In the genomic region with DNA sequence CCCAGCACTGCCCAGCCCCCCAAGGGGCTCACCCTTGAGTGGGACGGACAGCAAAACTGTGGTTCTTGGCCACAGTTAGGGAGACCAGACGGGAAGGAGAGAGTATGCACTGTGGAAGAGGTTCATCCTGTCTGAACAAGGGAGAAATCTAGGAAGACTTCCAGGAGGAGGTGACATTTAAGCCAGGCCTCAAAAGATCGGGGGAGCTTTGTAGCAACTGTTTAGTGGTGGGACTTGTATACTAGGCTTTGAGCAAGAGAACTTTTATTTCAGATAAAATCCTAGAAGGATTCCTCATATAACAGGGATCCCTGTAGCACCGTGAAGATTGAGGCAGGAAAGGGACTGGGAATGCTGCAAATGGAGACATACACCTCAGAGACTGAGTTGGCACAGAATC, we compare ENCODE assay signal across 25 cellular contexts. TPM values are rescaled to one million over a fixed set of nuclear protein-coding genes. Genes with fewer than 3 reads are reported as not detected.
DNase-seq lines count a peak whose midpoint lies in the region; ATAC-seq, FAIRE-seq and TF ChIP-seq lines count a peak whose summit lies in the region.
"Had no signal": no experiment of that assay in that cellular context is flagged by ENCODE, and none has a peak within 500 bp of the region (broad histone marks: within the 10 kb centered on the region; RNA-seq: fewer than 3 reads in every experiment).

No MANE protein-coding gene starts in this region.

- H3K36me3 Mint-ChIP-seq in astrocyte (ENCODE audit: low read depth, unreplicated experiment), result peaks cover 18% of the 10 kb centered on the region
- peaks cover 5 to 9% (median 8%) of the 10 kb centered on the region in 5 donors for H3K36me3 Mint-ChIP-seq in naive thymus-derived CD4-positive, alpha-beta T cell
- peaks cover 17% of the 10 kb centered on the region for H3K36me3 Mint-ChIP-seq in activated T-helper 2 cell treated with anti-CD3 and anti-CD28 coated beads, Interferon-gamma antibody, Interleukin-2, Interleukin-4, amounts not matched to agents 10 μg/mL and 5 μg/mL and 100 μg/mL, durations not matched to agents 14 hours and 24 hours and 36 hours (ENCODE audit: low read depth)

- H3K27ac ChIP-seq in right cardiac atrium (ENCODE audit: low read length) (peak overlapping the region; percentile 74), astrocyte (ENCODE audit: low read depth, low read length) (no peak overlapping the region)
- no peak overlapping the region for H3K27ac ChIP-seq in naive thymus-derived CD4-positive, alpha-beta T cell (ENCODE audit: low read depth, low read length)
- H3K27ac ChIP-seq: brain microvascular endothelial cell, colonic mucosa, lower lobe of right lung, SJCRH30, testis had no signal

- no peak for FAIRE-seq in astrocyte (lab: Jason Lieb, UNC)
- FAIRE-seq: frontal cortex, islet of Langerhans, small intestine had no signal

- H3K36me3 ChIP-seq in astrocyte (ENCODE audit: insufficient read depth, low read length), result peaks cover 9% of the 10 kb centered on the region
- peaks cover 0 to 32% (median 0%) of the 10 kb centered on the region in 3 experiments for H3K36me3 ChIP-seq in naive thymus-derived CD4-positive, alpha-beta T cell (ENCODE audit: control insufficient read depth in 2 of 3, insufficient read depth in 3 of 3, low read length in 3 of 3)
- H3K36me3 ChIP-seq: colonic mucosa had no signal

- no peak for TF ChIP-seq CTCF in astrocyte (IDR thresholded peaks at IDR 0.05; ENCODE audit: insufficient read depth, low read depth, low read length)

- no peaks in the 10 kb centered on the region for H3K9me3 Mint-ChIP-seq in astrocyte (ENCODE audit: unreplicated experiment)
- H3K9me3 Mint-ChIP-seq in naive thymus-derived CD4-positive, alpha-beta T cell, result no peaks in the 10 kb centered on the region
- H3K9me3 Mint-ChIP-seq in activated T-helper 2 cell treated with anti-CD3 and anti-CD28 coated beads, Interferon-gamma antibody, Interleukin-2, Interleukin-4, amounts not matched to agents 10 μg/mL and 5 μg/mL and 100 μg/mL, durations not matched to agents 14 hours and 24 hours and 36 hours, result no peaks in the 10 kb centered on the region
- H3K9me3 Mint-ChIP-seq: CD14-positive monocyte had no signal

- H3K27ac Mint-ChIP-seq in astrocyte (ENCODE audit: unreplicated experiment), result peak overlapping the region; percentile 53
- H3K27ac Mint-ChIP-seq in naive thymus-derived CD4-positive, alpha-beta T cell, result peak overlapping the region in 7 of 9 donors; percentile 13 to 78 (median 52)
- no peak overlapping the region for H3K27ac Mint-ChIP-seq in activated T-helper 2 cell treated with anti-CD3 and anti-CD28 coated beads, Interferon-gamma antibody, Interleukin-2, Interleukin-4, amounts not matched to agents 10 μg/mL and 5 μg/mL and 100 μg/mL, durations not matched to agents 14 hours and 24 hours and 36 hours
- H3K27ac Mint-ChIP-seq: activated CD4-positive, alpha-beta T cell treated with anti-CD3 and anti-CD28 coated beads for 36 hours had no signal

- DNase-seq in right cardiac atrium (no peak), Right ventricle myocardium superior (no peak), astrocyte (ENCODE audit: low read depth) (no peak), NCI-H1436 treated with DMSO at 0.1 percent for 48 hours (lab: John Stamatoyannopoulos, UW) (no peak)
- DNase-seq in naive thymus-derived CD4-positive, alpha-beta T cell, result no peak
- DNase-seq in activated T-helper 2 cell treated with anti-CD3 and anti-CD28 coated beads, Interferon-gamma antibody, Interleukin-2, Interleukin-4, amounts not matched to agents 10 μg/mL and 5 μg/mL and 100 μg/mL, durations not matched to agents 14 hours and 24 hours and 36 hours (ENCODE audit: low spot score), result no peak
- DNase-seq: activated CD4-positive, alpha-beta T cell treated with anti-CD3 and anti-CD28 coated beads for 36 hours; brain microvascular endothelial cell; colonic mucosa; EL; esophagus squamous epithelium; lower lobe of right lung; mucosa of descending colon; NCI-H1092; NCI-H187 treated with DMSO at 0.1 percent for 48 hours; NCI-H526 treated with DMSO at 0.1 percent for 48 hours; psoas muscle; small intestine; testis had no signal

- peak overlapping the region; percentile 70 for H3K4me3 Mint-ChIP-seq in astrocyte (ENCODE audit: unreplicated experiment)
- no peak overlapping the region for H3K4me3 Mint-ChIP-seq in naive thymus-derived CD4-positive, alpha-beta T cell
- no peak overlapping the region for H3K4me3 Mint-ChIP-seq in activated T-helper 2 cell treated with anti-CD3 and anti-CD28 coated beads, Interferon-gamma antibody, Interleukin-2, Interleukin-4, amounts not matched to agents 10 μg/mL and 5 μg/mL and 100 μg/mL, durations not matched to agents 14 hours and 24 hours and 36 hours (ENCODE audit: low read depth)
- H3K4me3 Mint-ChIP-seq: activated CD4-positive, alpha-beta T cell treated with anti-CD3 and anti-CD28 coated beads for 36 hours; CD14-positive monocyte had no signal

- H3K4me2 ChIP-seq in astrocyte (ENCODE audit: low read length), result no peak overlapping the region

- intact Hi-C loops in right cardiac atrium (cut with DNase I) (no loop called here), Right ventricle myocardium superior (cut with DNase I) (no loop called here)
- intact Hi-C loops in naive thymus-derived CD4-positive, alpha-beta T cell (cut with micrococcal nuclease), result no loop called here
- intact Hi-C loops in activated T-helper 2 cell treated with anti-CD3 and anti-CD28 coated beads, Interferon-gamma antibody, Interleukin-2, Interleukin-4, amounts not matched to agents 10 μg/mL and 5 μg/mL and 100 μg/mL, durations not matched to agents 14 hours and 24 hours and 36 hours (cut with micrococcal nuclease), result no loop called here

- 69% methylated on average over 4 of the region's 4 CpGs for WGBS in right cardiac atrium

- H3K9me3 ChIP-seq in right cardiac atrium (ENCODE audit: control insufficient read depth, low read length) (no peaks in the 10 kb centered on the region), astrocyte (ENCODE audit: insufficient read depth, low read depth, low read length) (no peaks in the 10 kb centered on the region)
- no peaks in the 10 kb centered on the region for H3K9me3 ChIP-seq in naive thymus-derived CD4-positive, alpha-beta T cell (ENCODE audit: control insufficient read depth in 2 of 3, low read length in 3 of 3)
- H3K9me3 ChIP-seq: colonic mucosa, esophagus squamous epithelium, lower lobe of right lung, mucosa of descending colon, psoas muscle, SJCRH30, testis had no signal

- no peaks in the 10 kb centered on the region for H3K27me3 ChIP-seq in right cardiac atrium (ENCODE audit: control insufficient read depth, insufficient read depth)
- H3K27me3 ChIP-seq in astrocyte (ENCODE audit: insufficient read depth, low read length), result no peaks in the 10 kb centered on the region
- H3K27me3 ChIP-seq in naive thymus-derived CD4-positive, alpha-beta T cell (ENCODE audit: control insufficient read depth in 2 of 2, insufficient read depth in 2 of 2, low read length in 2 of 2), result no peaks in the 10 kb centered on the region
- H3K27me3 ChIP-seq: brain microvascular endothelial cell, colonic mucosa, esophagus squamous epithelium, SJCRH30, testis had no signal

- peaks cover 56% of the 10 kb centered on the region for H4K20me1 ChIP-seq in astrocyte (ENCODE audit: insufficient read depth, low read length)

- H3K4me1 ChIP-seq in right cardiac atrium (ENCODE audit: control insufficient read depth, insufficient read depth, low read length), result no peaks in the 10 kb centered on the region
- peaks cover 5% of the 10 kb centered on the region for H3K4me1 ChIP-seq in astrocyte (ENCODE audit: insufficient read depth, low read length)
- H3K4me1 ChIP-seq in naive thymus-derived CD4-positive, alpha-beta T cell (ENCODE audit: control insufficient read depth in 2 of 2, insufficient read depth in 2 of 2, low read length in 2 of 2), result no peaks in the 10 kb centered on the region
- H3K4me1 ChIP-seq: colonic mucosa, SJCRH30 had no signal

- H3K4me3 ChIP-seq in right cardiac atrium (ENCODE audit: low read length), result no peak overlapping the region
- no peak overlapping the region for H3K4me3 ChIP-seq in astrocyte (ENCODE audit: insufficient read depth, low read depth, low read length)
- H3K4me3 ChIP-seq in naive thymus-derived CD4-positive, alpha-beta T cell (ENCODE audit: low read length), result no peak overlapping the region
- H3K4me3 ChIP-seq: colonic mucosa, esophagus squamous epithelium, lower lobe of right lung, mucosa of descending colon, psoas muscle, SJCRH30, testis had no signal

- no peak overlapping the region for H3K9ac ChIP-seq in astrocyte (ENCODE audit: low read length)

- no peaks in the 10 kb centered on the region for H3K79me2 ChIP-seq in astrocyte (ENCODE audit: insufficient read depth, low read length)

- CTCF ChIA-PET in naive thymus-derived CD4-positive, alpha-beta T cell (lab: Charles Lee), result interaction anchor here (1.0 kb wide), 1 partner anchor 113 kb away, joined by 3 read pairs; no protein-coding TSS in a partner anchor

- ATAC-seq in right cardiac atrium (no peak), Right ventricle myocardium superior (ENCODE audit: poor library complexity) (no peak), HG03139 (IDR thresholded peaks at IDR 0.05; ENCODE audit: unreplicated experiment) (no peak)
- no peak for ATAC-seq in naive thymus-derived CD4-positive, alpha-beta T cell
- ATAC-seq: activated CD4-positive, alpha-beta T cell treated with anti-CD3 and anti-CD28 coated beads for 36 hours; lower lobe of right lung; mucosa of descending colon; Panc1 had no signal

- POLR2A ChIA-PET in naive thymus-derived CD4-positive, alpha-beta T cell (lab: Charles Lee), result interaction anchor here (0.5 to 1.3 kb wide), 3 partner anchors 13 to 86 kb away, joined by 3 to 5 read pairs (median 3); no protein-coding TSS in a partner anchor

- H3K4me1 Mint-ChIP-seq in astrocyte (ENCODE audit: low read depth, unreplicated experiment), result peaks cover 16% of the 10 kb centered on the region
- H3K4me1 Mint-ChIP-seq in naive thymus-derived CD4-positive, alpha-beta T cell, result peaks cover 0 to 11% (median 5%) of the 10 kb centered on the region in 7 donors
- H3K4me1 Mint-ChIP-seq in activated T-helper 2 cell treated with anti-CD3 and anti-CD28 coated beads, Interferon-gamma antibody, Interleukin-2, Interleukin-4, amounts not matched to agents 10 μg/mL and 5 μg/mL and 100 μg/mL, durations not matched to agents 14 hours and 24 hours and 36 hours (ENCODE audit: low read depth), result peaks cover 5% of the 10 kb centered on the region
- H3K4me1 Mint-ChIP-seq: CD14-positive monocyte had no signal

- H3K27me3 Mint-ChIP-seq in astrocyte (ENCODE audit: low read depth, unreplicated experiment), result no peaks in the 10 kb centered on the region
- H3K27me3 Mint-ChIP-seq in naive thymus-derived CD4-positive, alpha-beta T cell, result no peaks in the 10 kb centered on the region
- no peaks in the 10 kb centered on the region for H3K27me3 Mint-ChIP-seq in activated T-helper 2 cell treated with anti-CD3 and anti-CD28 coated beads, Interferon-gamma antibody, Interleukin-2, Interleukin-4, amounts not matched to agents 10 μg/mL and 5 μg/mL and 100 μg/mL, durations not matched to agents 14 hours and 24 hours and 36 hours (ENCODE audit: low read depth)
- H3K27me3 Mint-ChIP-seq: activated CD4-positive, alpha-beta T cell treated with anti-CD3 and anti-CD28 coated beads for 36 hours had no signal

- no peak overlapping the region for H2AFZ ChIP-seq in astrocyte (ENCODE audit: low read depth, low read length)

RNA-seq across cellular contexts. Expression of a gene that starts 30.8 kb away (rescaled TPM):
- 10 to 100 TPM; 28.7 to 41.6 (median 36.2) TPM for total RNA-seq in right cardiac atrium
- 45.7 TPM for polyA plus RNA-seq in right cardiac atrium
- 14.7 TPM for total RNA-seq in Right ventricle myocardium superior
- 59.2 and 65.6 TPM in 2 replicates for total RNA-seq in astrocyte
- total RNA-seq in naive thymus-derived CD4-positive, alpha-beta T cell, result 100 to 1,000 TPM in 3 of 5 experiments, 10 to 100 TPM in 2; 30.9 to 281 (median 159) TPM
- 10 to 100 TPM; 22.4 to 41.3 TPM for polyA plus RNA-seq in naive thymus-derived CD4-positive, alpha-beta T cell
- total RNA-seq in activated T-helper 2 cell treated with anti-CD3 and anti-CD28 coated beads, Interferon-gamma antibody, Interleukin-2, Interleukin-4, amounts not matched to agents 10 μg/mL and 5 μg/mL and 100 μg/mL, durations not matched to agents 14 hours and 24 hours and 36 hours, result 166 and 175 TPM in 2 replicates
